Comparison of ENCODE assay signal across 18 cellular contexts in the genomic region with DNA sequence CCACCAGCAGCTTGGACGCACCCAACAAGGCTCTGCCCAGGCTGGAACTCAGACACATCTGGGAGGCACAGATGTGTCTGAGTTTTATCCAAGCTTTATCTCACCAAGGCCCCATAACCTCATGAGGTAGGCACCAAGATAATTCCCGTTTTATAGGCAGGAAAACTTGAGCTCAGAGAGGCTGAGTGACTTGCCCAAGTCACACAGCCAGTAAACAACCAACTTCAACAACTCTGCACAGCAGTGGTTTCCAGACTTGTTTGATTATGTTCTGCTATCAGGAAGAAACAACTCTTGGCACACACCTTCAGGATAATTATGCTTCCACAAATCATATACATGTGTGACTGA.
DNase-seq lines count a peak whose midpoint lies in the region; ATAC-seq and TF ChIP-seq lines count a peak whose summit lies in the region.
"Had no signal": no experiment of that assay in that cellular context is flagged by ENCODE, and none has a peak within 500 bp of the region (broad histone marks: within the 10 kb centered on the region; RNA-seq: fewer than 3 reads in every experiment).

No MANE protein-coding gene starts in this region.

- H3K36me3 ChIP-seq in mesenchymal stem cell (ENCODE audit: control insufficient read depth in 1 of 2, insufficient read depth in 2 of 2, low read depth in 1 of 2, low read length in 2 of 2) (no peaks in the 10 kb centered on the region), transverse colon (no peaks in the 10 kb centered on the region), esophagus muscularis mucosa (no peaks in the 10 kb centered on the region)
- H3K36me3 ChIP-seq: thyroid gland had no signal

- no peak overlapping the region for H4K8ac ChIP-seq in mesenchymal stem cell (ENCODE audit: low read length)

- H3K27ac ChIP-seq in mesenchymal stem cell (ENCODE audit: low read length, poor library complexity, severe bottlenecking) (no peak overlapping the region), transverse colon (peak overlapping the region; percentile 93 to 95 (median 94)), esophagus muscularis mucosa (replicated peaks in 1 of 4) (no peak overlapping the region)
- H3K27ac ChIP-seq: HL-60, thyroid gland had no signal

- H3K23ac ChIP-seq in mesenchymal stem cell (ENCODE audit: low read length in 2 of 2), result no peak overlapping the region

- peaks cover 78% of the 10 kb centered on the region for H3K4me1 Mint-ChIP-seq in activated naive CD4-positive, alpha-beta T cell treated with anti-CD3 and anti-CD28 coated beads, Interleukin-2, amount 50 U/mL, for 24 hours
- peaks cover 55% of the 10 kb centered on the region for H3K4me1 Mint-ChIP-seq in activated naive CD8-positive, alpha-beta T cell treated with anti-CD3 and anti-CD28 coated beads for 36 hours

- peak overlapping the region; percentile 63 for H3K27ac Mint-ChIP-seq in activated naive CD4-positive, alpha-beta T cell treated with anti-CD3 and anti-CD28 coated beads, Interleukin-2, amount 50 U/mL, for 24 hours
- H3K27ac Mint-ChIP-seq in activated naive CD8-positive, alpha-beta T cell treated with anti-CD3 and anti-CD28 coated beads for 36 hours, result peak overlapping the region; percentile 56
- H3K27ac Mint-ChIP-seq: GM23338 had no signal

- H3K79me1 ChIP-seq in mesenchymal stem cell (replicated peaks; ENCODE audit: low read length, poor library complexity, severe bottlenecking), result no peaks in the 10 kb centered on the region

- intact Hi-C loops in transverse colon (cut with DNase I; ENCODE audit: low total_unique reads) (no loop called here), esophagus muscularis mucosa (cut with DNase I) (no loop called here)

- peak overlapping the region; percentile 43 for H2AK5ac ChIP-seq in mesenchymal stem cell (ENCODE audit: low read length, severe bottlenecking)

- H3K36me3 Mint-ChIP-seq in activated naive CD4-positive, alpha-beta T cell treated with anti-CD3 and anti-CD28 coated beads, Interleukin-2, amount 50 U/mL, for 24 hours, result no peaks in the 10 kb centered on the region
- H3K36me3 Mint-ChIP-seq in activated naive CD8-positive, alpha-beta T cell treated with anti-CD3 and anti-CD28 coated beads for 36 hours, result no peaks in the 10 kb centered on the region

- ATAC-seq in GM19397 (IDR thresholded peaks at IDR 0.05; ENCODE audit: unreplicated experiment), result no peak
- ATAC-seq: GM23338 had no signal

- TF ChIP-seq POLR2A in transverse colon (IDR thresholded peaks at IDR 0.05) (peak; percentile 17), esophagus muscularis mucosa (IDR thresholded peaks at IDR 0.05; ENCODE audit: low read depth) (no peak)

- no peaks in the 10 kb centered on the region for H3K9me3 Mint-ChIP-seq in activated naive CD4-positive, alpha-beta T cell treated with anti-CD3 and anti-CD28 coated beads, Interleukin-2, amount 50 U/mL, for 24 hours
- no peaks in the 10 kb centered on the region for H3K9me3 Mint-ChIP-seq in activated naive CD8-positive, alpha-beta T cell treated with anti-CD3 and anti-CD28 coated beads for 36 hours
- H3K9me3 Mint-ChIP-seq: GM23338 had no signal

- 81% methylated on average over 2 of the region's 2 CpGs for WGBS in mesenchymal stem cell
- 41% methylated on average over 2 of the region's 2 CpGs; no CpG with 5 or more reads in 1 of the 2 donors for WGBS in transverse colon (ENCODE audit: low coverage in 1 of 2), 2 donors
- 74% methylated on average over 2 of the region's 2 CpGs for WGBS in esophagus muscularis mucosa

- no peak overlapping the region for H3K4ac ChIP-seq in mesenchymal stem cell (ENCODE audit: low read depth in 1 of 2, low read length in 2 of 2)

- no peaks in the 10 kb centered on the region for H3K27me3 Mint-ChIP-seq in activated naive CD4-positive, alpha-beta T cell treated with anti-CD3 and anti-CD28 coated beads, Interleukin-2, amount 50 U/mL, for 24 hours
- no peaks in the 10 kb centered on the region for H3K27me3 Mint-ChIP-seq in activated naive CD8-positive, alpha-beta T cell treated with anti-CD3 and anti-CD28 coated beads for 36 hours

- no peak for TF ChIP-seq EP300 in transverse colon (IDR thresholded peaks at IDR 0.05; ENCODE audit: low read depth)
- no peak for TF ChIP-seq EP300 in esophagus muscularis mucosa (IDR thresholded peaks at IDR 0.05)

- DNase-seq in activated naive CD4-positive, alpha-beta T cell treated with anti-CD3 and anti-CD28 coated beads, Interleukin-2, amount 50 U/mL, for 16 hours, result no peak
- no peak for DNase-seq in activated naive CD8-positive, alpha-beta T cell treated with anti-CD3 and anti-CD28 coated beads for 36 hours
- DNase-seq in mesenchymal stem cell (no peak), transverse colon (no peak), HuH-7.5 (ENCODE audit: low spot score) (no peak), esophagus muscularis mucosa (ENCODE audit: extremely low spot score) (no peak)
- DNase-seq: activated T-cell treated with anti-CD3 and anti-CD28 coated beads, Interleukin-2, amount 50 U/mL, for 1 hour; head of caudate nucleus; KBM-7; NCI-H1048; NCI-H2081 treated with DMSO at 0.1 percent for 48 hours; NCI-H524 treated with DMSO at 0.1 percent for 48 hours; retina; thyroid gland had no signal

- no peak overlapping the region for H3K4me3 Mint-ChIP-seq in activated naive CD4-positive, alpha-beta T cell treated with anti-CD3 and anti-CD28 coated beads, Interleukin-2, amount 50 U/mL, for 24 hours
- no peak overlapping the region for H3K4me3 Mint-ChIP-seq in activated naive CD8-positive, alpha-beta T cell treated with anti-CD3 and anti-CD28 coated beads for 36 hours
- H3K4me3 Mint-ChIP-seq: GM23338 had no signal

- H3K14ac ChIP-seq in mesenchymal stem cell (ENCODE audit: low read length in 2 of 2), result peak overlapping the region in 1 of 2 experiments; percentile 46

- no peak overlapping the region for H2BK120ac ChIP-seq in mesenchymal stem cell (ENCODE audit: low read depth, low read length)

- no peak overlapping the region for H4K91ac ChIP-seq in mesenchymal stem cell (ENCODE audit: low read length)

- peaks cover 24% of the 10 kb centered on the region for H3K4me1 ChIP-seq in mesenchymal stem cell (ENCODE audit: control insufficient read depth, insufficient read depth, low read depth, low read length)
- peaks cover 21 to 75% (median 61%) of the 10 kb centered on the region in 4 donors for H3K4me1 ChIP-seq in transverse colon
- H3K4me1 ChIP-seq in esophagus muscularis mucosa, result peaks cover 20 to 31% (median 26%) of the 10 kb centered on the region in 4 donors

- no peak overlapping the region for H3K4me2 ChIP-seq in mesenchymal stem cell (ENCODE audit: low read length, poor library complexity, severe bottlenecking)
- H3K4me2 ChIP-seq: GM23338 had no signal

- H3K27me3 ChIP-seq in mesenchymal stem cell (ENCODE audit: control insufficient read depth in 1 of 2, insufficient read depth in 1 of 2, low read length in 2 of 2), result no peaks in the 10 kb centered on the region
- no peaks in the 10 kb centered on the region for H3K27me3 ChIP-seq in transverse colon
- H3K27me3 ChIP-seq in esophagus muscularis mucosa, result no peaks in the 10 kb centered on the region
- H3K27me3 ChIP-seq: thyroid gland had no signal

- H3K4me3 ChIP-seq in mesenchymal stem cell (ENCODE audit: insufficient read depth in 1 of 2, low read depth in 1 of 2, low read length in 2 of 2), result no peak overlapping the region
- H3K4me3 ChIP-seq in transverse colon, result no peak overlapping the region
- no peak overlapping the region for H3K4me3 ChIP-seq in esophagus muscularis mucosa
- H3K4me3 ChIP-seq: GM23338, thyroid gland had no signal

- no peak overlapping the region for H2AFZ ChIP-seq in mesenchymal stem cell (ENCODE audit: low read depth, low read length)
- H2AFZ ChIP-seq: GM23338 had no signal

- H3K9me3 ChIP-seq in mesenchymal stem cell (ENCODE audit: control insufficient read depth, low read length), result no peaks in the 10 kb centered on the region
- H3K9me3 ChIP-seq in transverse colon, result no peaks in the 10 kb centered on the region
- H3K9me3 ChIP-seq in esophagus muscularis mucosa, result no peaks in the 10 kb centered on the region
- H3K9me3 ChIP-seq: thyroid gland had no signal

- in situ Hi-C loops in transverse colon (cut with MboI; ENCODE audit: low pct_ligation_motif_present in 1 of 4, low pct_unique_long_range_greater_than_20kb in 1 of 4, low sequenced_read_pairs in 3 of 4), result loop anchor here in 1 of 4 donors (10.0 kb wide), 1 partner anchor 51 kb away; no protein-coding TSS in a partner anchor

- TF ChIP-seq CTCF in transverse colon (IDR thresholded peaks at IDR 0.05) (no peak), esophagus muscularis mucosa (IDR thresholded peaks at IDR 0.05) (no peak)

- H2BK5ac ChIP-seq in mesenchymal stem cell (ENCODE audit: low read depth, low read length, poor library complexity, severe bottlenecking), result no peak overlapping the region

- H3K18ac ChIP-seq in mesenchymal stem cell (ENCODE audit: low read depth in 1 of 2, low read length in 2 of 2), result no peak overlapping the region

- H2BK12ac ChIP-seq in mesenchymal stem cell (ENCODE audit: low read length in 2 of 2), result no peak overlapping the region

- no peak overlapping the region for H2BK15ac ChIP-seq in mesenchymal stem cell (ENCODE audit: low read depth, poor library complexity, severe bottlenecking)

- H3K9ac ChIP-seq in mesenchymal stem cell (ENCODE audit: low read length), result no peak overlapping the region

Comparison
In these comparisons a context has a peak if more than half of its experiments do, and no peak if none do; other contexts are left out.
1. H3K27ac ChIP-seq: peak in transverse colon (4 of 4); none in mesenchymal stem cell (single experiment) and esophagus muscularis mucosa (0 of 4).